Comparison of ENCODE assay signal across 9 cellular contexts in genomic region chr19:37551123-37551993, GRCh38. TPM values are rescaled to one million over a fixed set of nuclear protein-coding genes. Genes with fewer than 3 reads are reported as not detected.
DNase-seq lines count a peak whose midpoint lies in the region.
"Had no signal": no experiment of that assay in that cellular context is flagged by ENCODE, and none has a peak within 500 bp of the region (broad histone marks: within the 10 kb centered on the region; RNA-seq: fewer than 3 reads in every experiment).

No MANE protein-coding gene starts in this region.

- in situ Hi-C loops in HAP-1 (cut with MboI; ENCODE audit: low sequenced_read_pairs) = no loop called here

- H3K36me3 ChIP-seq in HAP-1 (replicated peaks) = no peaks in the 10 kb centered on the region
- H3K36me3 ChIP-seq: SJSA1 had no signal

- H3K9me3 Mint-ChIP-seq in activated T-helper 2 cell treated with anti-CD3 and anti-CD28 coated beads, Interferon-gamma antibody, Interleukin-2, Interleukin-4, amounts not matched to agents 10 μg/mL and 5 μg/mL and 100 μg/mL, durations not matched to agents 14 hours and 24 hours and 36 hours = peaks cover 64% of the 10 kb centered on the region

- H3K4me1 ChIP-seq in HAP-1 = no peaks in the 10 kb centered on the region
- H3K4me1 ChIP-seq: SJSA1 had no signal

- peak overlapping the region; percentile 92 for H3K4me3 Mint-ChIP-seq in activated T-helper 2 cell treated with anti-CD3 and anti-CD28 coated beads, Interferon-gamma antibody, Interleukin-2, Interleukin-4, amounts not matched to agents 10 μg/mL and 5 μg/mL and 100 μg/mL, durations not matched to agents 14 hours and 24 hours and 36 hours (ENCODE audit: low read depth)

- peak; percentile 86 for DNase-seq in GM03348 (ENCODE audit: low spot score)
- DNase-seq in NCI-H2171 treated with DMSO at 0.1 percent for 48 hours (lab: John Stamatoyannopoulos, UW) = peak; percentile 85
- DNase-seq in activated T-helper 2 cell treated with anti-CD3 and anti-CD28 coated beads, Interferon-gamma antibody, Interleukin-2, Interleukin-4, amounts not matched to agents 10 μg/mL and 5 μg/mL and 100 μg/mL, durations not matched to agents 14 hours and 24 hours and 36 hours (ENCODE audit: low spot score) = peak; percentile 55
- DNase-seq in hepatic stellate cell (ENCODE audit: low spot score) = peak; percentile 79
- peak in 2 of 3 experiments; percentile 17 to 59 for DNase-seq in stimulated activated CD4-positive, alpha-beta T cell treated with anti-CD3 and anti-CD28 coated beads, TNF-alpha, amount 100 ng/mL, for 24 hours (ENCODE audit: low read depth in 3 of 3)
- no peak for DNase-seq in Ammon's horn (ENCODE audit: low spot score)
- no peak for DNase-seq in cerebellar nuclear complex (lab: John Stamatoyannopoulos, UW)
- DNase-seq in HAP-1 (ENCODE audit: low spot score in 2 of 2) = no peak

- peaks cover 8% of the 10 kb centered on the region for H3K36me3 Mint-ChIP-seq in activated T-helper 2 cell treated with anti-CD3 and anti-CD28 coated beads, Interferon-gamma antibody, Interleukin-2, Interleukin-4, amounts not matched to agents 10 μg/mL and 5 μg/mL and 100 μg/mL, durations not matched to agents 14 hours and 24 hours and 36 hours (ENCODE audit: low read depth)

- no peaks in the 10 kb centered on the region; the same call in 1 of the 2 replicates for H3K9me3 ChIP-seq in HAP-1

- H3K27ac Mint-ChIP-seq in activated T-helper 2 cell treated with anti-CD3 and anti-CD28 coated beads, Interferon-gamma antibody, Interleukin-2, Interleukin-4, amounts not matched to agents 10 μg/mL and 5 μg/mL and 100 μg/mL, durations not matched to agents 14 hours and 24 hours and 36 hours = peak overlapping the region; percentile 93

- H3K27me3 ChIP-seq in HAP-1 (ENCODE audit: low read depth) = no peaks in the 10 kb centered on the region
- H3K27me3 ChIP-seq: SJSA1 had no signal

- intact Hi-C loops in activated T-helper 2 cell treated with anti-CD3 and anti-CD28 coated beads, Interferon-gamma antibody, Interleukin-2, Interleukin-4, amounts not matched to agents 10 μg/mL and 5 μg/mL and 100 μg/mL, durations not matched to agents 14 hours and 24 hours and 36 hours (cut with micrococcal nuclease) = no loop called here

- H3K27me3 Mint-ChIP-seq in activated T-helper 2 cell treated with anti-CD3 and anti-CD28 coated beads, Interferon-gamma antibody, Interleukin-2, Interleukin-4, amounts not matched to agents 10 μg/mL and 5 μg/mL and 100 μg/mL, durations not matched to agents 14 hours and 24 hours and 36 hours (ENCODE audit: low read depth) = no peaks in the 10 kb centered on the region

- no peaks in the 10 kb centered on the region for H3K4me1 Mint-ChIP-seq in activated T-helper 2 cell treated with anti-CD3 and anti-CD28 coated beads, Interferon-gamma antibody, Interleukin-2, Interleukin-4, amounts not matched to agents 10 μg/mL and 5 μg/mL and 100 μg/mL, durations not matched to agents 14 hours and 24 hours and 36 hours (ENCODE audit: low read depth)

- H3K4me3 ChIP-seq in HAP-1 = no peak overlapping the region
- H3K4me3 ChIP-seq: SJSA1 had no signal

RNA-seq across cellular contexts. Expression of gene ZNF571, which starts 43.2 kb away (rescaled TPM):
- total RNA-seq in activated T-helper 2 cell treated with anti-CD3 and anti-CD28 coated beads, Interferon-gamma antibody, Interleukin-2, Interleukin-4, amounts not matched to agents 10 μg/mL and 5 μg/mL and 100 μg/mL, durations not matched to agents 14 hours and 24 hours and 36 hours = 0.50 and 0.67 TPM in 2 replicates

RNA-seq across cellular contexts. Expression of gene ZNF540, which starts 43.3 kb away (rescaled TPM):
- total RNA-seq in activated T-helper 2 cell treated with anti-CD3 and anti-CD28 coated beads, Interferon-gamma antibody, Interleukin-2, Interleukin-4, amounts not matched to agents 10 μg/mL and 5 μg/mL and 100 μg/mL, durations not matched to agents 14 hours and 24 hours and 36 hours = 0.41 and 0.46 TPM in 2 replicates

RNA-seq across cellular contexts. Expression of gene ZNF793, which starts 44.6 kb away (rescaled TPM):
- total RNA-seq in activated T-helper 2 cell treated with anti-CD3 and anti-CD28 coated beads, Interferon-gamma antibody, Interleukin-2, Interleukin-4, amounts not matched to agents 10 μg/mL and 5 μg/mL and 100 μg/mL, durations not matched to agents 14 hours and 24 hours and 36 hours = 0.32 and 0.66 TPM in 2 replicates

Comparison
In these comparisons a context has a peak if more than half of its experiments do, and no peak if none do; other contexts are left out.
1. DNase-seq: peak in GM03348 (single experiment), NCI-H2171 treated with DMSO at 0.1 percent for 48 hours (single experiment), activated T-helper 2 cell treated with anti-CD3 and anti-CD28 coated beads, Interferon-gamma antibody, Interleukin-2, Interleukin-4, amounts not matched to agents 10 μg/mL and 5 μg/mL and 100 μg/mL, durations not matched to agents 14 hours and 24 hours and 36 hours (single experiment), hepatic stellate cell (single experiment) and stimulated activated CD4-positive, alpha-beta T cell treated with anti-CD3 and anti-CD28 coated beads, TNF-alpha, amount 100 ng/mL, for 24 hours (2 of 3); none in Ammon's horn (single experiment), cerebellar nuclear complex (0 of 2) and HAP-1 (0 of 2).